In the genomic region with DNA sequence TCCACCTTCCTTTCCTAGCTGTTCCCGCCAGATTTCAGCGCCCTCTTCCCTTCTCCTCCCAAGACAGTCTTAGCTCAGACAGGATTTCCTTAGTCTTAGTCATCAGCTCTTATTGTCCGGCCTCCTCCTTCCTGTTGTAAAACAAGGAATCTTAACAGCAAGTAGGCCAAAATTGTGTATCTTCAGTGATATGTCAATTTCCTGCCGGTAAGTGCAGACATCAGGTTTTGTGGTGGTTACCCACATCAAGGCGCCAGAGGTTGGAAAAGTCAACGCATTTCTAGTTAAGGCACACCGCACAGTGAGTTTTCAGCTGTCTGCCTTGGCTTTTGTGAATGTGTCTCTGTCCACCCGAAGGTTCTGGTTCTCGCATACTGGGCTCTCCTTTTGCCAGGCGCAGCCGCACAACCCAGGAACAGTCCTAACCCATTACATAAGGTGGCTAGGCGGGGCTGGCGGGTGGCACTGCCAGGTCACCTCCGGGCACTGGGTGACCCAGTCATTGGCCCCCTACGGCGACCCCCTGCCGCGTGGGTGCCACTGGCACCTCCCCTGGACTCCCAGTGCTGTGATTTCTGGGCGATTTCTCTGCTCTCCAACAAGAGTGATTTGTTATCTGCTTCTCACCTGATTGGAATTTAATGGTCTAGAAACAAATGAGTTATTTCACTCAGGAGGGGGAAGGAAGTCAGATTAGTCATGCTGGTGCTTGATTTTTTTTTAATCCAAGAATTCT, we compare ENCODE assay signal across 10 cellular contexts. TPM values are rescaled to one million over a fixed set of nuclear protein-coding genes. Genes with fewer than 3 reads are reported as not detected.
DNase-seq lines count a peak whose midpoint lies in the region; ATAC-seq, FAIRE-seq and TF ChIP-seq lines count a peak whose summit lies in the region.
"Had no signal": no experiment of that assay in that cellular context is flagged by ENCODE, and none has a peak within 500 bp of the region (broad histone marks: within the 10 kb centered on the region; RNA-seq: fewer than 3 reads in every experiment).

No MANE protein-coding gene starts in this region.

- peaks cover 2 to 8% of the 10 kb centered on the region in 2 experiments for H3K36me3 ChIP-seq in keratinocyte (ENCODE audit: control insufficient read depth in 2 of 2, extremely low read depth in 1 of 2, insufficient read depth in 2 of 2, low read length in 2 of 2)
- peaks cover 0 to 29% (median 20%) of the 10 kb centered on the region in 5 donors for H3K36me3 ChIP-seq in subcutaneous abdominal adipose tissue (ENCODE audit: control insufficient read depth in 5 of 5, insufficient read depth in 5 of 5, low read length in 5 of 5)

- dilution Hi-C loops in keratinocyte (cut with MboI; ENCODE audit: extremely low pct_ligation_motif_present, low sequenced_read_pairs), result no loop called here

- POLR2A ChIA-PET in HEK293T (lab: Yijun Ruan, JAX), result no interaction called here

- H3K4me1 ChIP-seq in keratinocyte (ENCODE audit: control insufficient read depth, extremely low read depth, insufficient read depth, low read length), result peaks cover 26% of the 10 kb centered on the region
- H3K4me1 ChIP-seq in subcutaneous abdominal adipose tissue (ENCODE audit: control insufficient read depth in 5 of 5, insufficient read depth in 5 of 5, low read length in 5 of 5), result peaks cover 18 to 99% (median 76%) of the 10 kb centered on the region in 5 donors

- H3K9me3 ChIP-seq in keratinocyte (ENCODE audit: control insufficient read depth, low read depth, low read length), result no peaks in the 10 kb centered on the region
- no peaks in the 10 kb centered on the region for H3K9me3 ChIP-seq in subcutaneous abdominal adipose tissue (ENCODE audit: control insufficient read depth in 5 of 5, low read length in 5 of 5)

- H2AFZ ChIP-seq in keratinocyte (ENCODE audit: control insufficient read depth, low read length), result peak overlapping the region; percentile 33

- intact Hi-C loops in activated T-helper 1 cell treated with anti-CD3 and anti-CD28 coated beads, Interleukin-12 subunit alpha, Interleukin-12 subunit beta, Interleukin-2, Interleukin-4 antibody, amounts not matched to agents 30 ng/mL and 10 ng/mL and 1 ng/mL, durations not matched to agents 14 hours and 24 hours and 36 hours (cut with micrococcal nuclease), result no loop called here

- H3K4me1 Mint-ChIP-seq in activated T-helper 1 cell treated with anti-CD3 and anti-CD28 coated beads, Interleukin-12 subunit alpha, Interleukin-12 subunit beta, Interleukin-2, Interleukin-4 antibody, amounts not matched to agents 30 ng/mL and 10 ng/mL and 1 ng/mL, durations not matched to agents 14 hours and 24 hours and 36 hours (ENCODE audit: low read depth), result peaks cover 17% of the 10 kb centered on the region
- H3K4me1 Mint-ChIP-seq: memory B cell had no signal

- H3K27ac ChIP-seq in keratinocyte (ENCODE audit: control insufficient read depth, insufficient read depth, low read length), result peak overlapping the region; percentile 95
- H3K27ac ChIP-seq in subcutaneous abdominal adipose tissue (ENCODE audit: low read depth, low read length), result peak overlapping the region; percentile 90

- H3K27me3 Mint-ChIP-seq in activated T-helper 1 cell treated with anti-CD3 and anti-CD28 coated beads, Interleukin-12 subunit alpha, Interleukin-12 subunit beta, Interleukin-2, Interleukin-4 antibody, amounts not matched to agents 30 ng/mL and 10 ng/mL and 1 ng/mL, durations not matched to agents 14 hours and 24 hours and 36 hours (ENCODE audit: insufficient read depth), result peaks cover 48% of the 10 kb centered on the region

- peak; percentile 94 for FAIRE-seq in keratinocyte (lab: Jason Lieb, UNC)

- H3K27me3 ChIP-seq in keratinocyte (ENCODE audit: control insufficient read depth, extremely low read depth, insufficient read depth, low read length) (no peaks in the 10 kb centered on the region), subcutaneous abdominal adipose tissue (ENCODE audit: control insufficient read depth in 5 of 5, insufficient read depth in 4 of 5, low read length in 5 of 5) (no peaks in the 10 kb centered on the region)

- peak overlapping the region; percentile 2 for H3K4me3 Mint-ChIP-seq in activated T-helper 1 cell treated with anti-CD3 and anti-CD28 coated beads, Interleukin-12 subunit alpha, Interleukin-12 subunit beta, Interleukin-2, Interleukin-4 antibody, amounts not matched to agents 30 ng/mL and 10 ng/mL and 1 ng/mL, durations not matched to agents 14 hours and 24 hours and 36 hours
- H3K4me3 Mint-ChIP-seq: memory B cell; stimulated activated naive CD8-positive, alpha-beta T cell treated with anti-CD3 and anti-CD28 coated beads, Interleukin-15, Interleukin-2, amounts not matched to agents 100 ng/mL and 50 ng/mL, for 24 hours had no signal

- H3K4me2 ChIP-seq in keratinocyte (ENCODE audit: control insufficient read depth, extremely low read depth, insufficient read depth, low read depth, low read length), result peak overlapping the region; percentile 92

- H4K20me1 ChIP-seq in keratinocyte (ENCODE audit: control insufficient read depth, extremely low read depth, insufficient read depth, low read length), result no peaks in the 10 kb centered on the region

- no peak for TF ChIP-seq CTCF in keratinocyte (optimal IDR thresholded peaks at IDR 0.05 in 1 of 3, IDR thresholded peaks at IDR 0.05 in 1 of 3, conservative IDR thresholded peaks at IDR 0.05 in 1 of 3; ENCODE audit: extremely low read depth in 1 of 3, insufficient read depth in 2 of 3, low read length in 3 of 3)

- DNase-seq in activated CD4-positive, alpha-beta T cell treated with anti-CD3 and anti-CD28 coated beads for 48 hours, result peak; percentile 60
- DNase-seq in activated CD4-positive, alpha-beta T cell treated with anti-CD3 and anti-CD28 coated beads, Interleukin-2, amount 50 U/mL, for 4 hours, result no peak
- DNase-seq in activated T-helper 1 cell treated with anti-CD3 and anti-CD28 coated beads, Interleukin-12 subunit alpha, Interleukin-12 subunit beta, Interleukin-2, Interleukin-4 antibody, amounts not matched to agents 30 ng/mL and 10 ng/mL and 1 ng/mL, durations not matched to agents 14 hours and 24 hours and 36 hours (ENCODE audit: low spot score), result peak; percentile 23
- DNase-seq in keratinocyte (ENCODE audit: low read depth, low spot score) (no peak), HEK293T (ENCODE audit: extremely low spot score) (no peak), COLO668 (lab: John Stamatoyannopoulos, UW; ENCODE audit: unreplicated experiment) (no peak)

- H3K9me1 ChIP-seq in keratinocyte (ENCODE audit: control insufficient read depth, extremely low read depth, insufficient read depth, low read length), result no peaks in the 10 kb centered on the region

- H3K27ac Mint-ChIP-seq in activated T-helper 1 cell treated with anti-CD3 and anti-CD28 coated beads, Interleukin-12 subunit alpha, Interleukin-12 subunit beta, Interleukin-2, Interleukin-4 antibody, amounts not matched to agents 30 ng/mL and 10 ng/mL and 1 ng/mL, durations not matched to agents 14 hours and 24 hours and 36 hours, result no peak overlapping the region
- H3K27ac Mint-ChIP-seq: memory B cell; stimulated activated naive CD8-positive, alpha-beta T cell treated with anti-CD3 and anti-CD28 coated beads, Interleukin-15, Interleukin-2, amounts not matched to agents 100 ng/mL and 50 ng/mL, for 24 hours had no signal

- H3K4me3 ChIP-seq in keratinocyte (ENCODE audit: control insufficient read depth in 2 of 3, extremely low read depth in 1 of 3, insufficient read depth in 2 of 3, low read depth in 1 of 3, low read length in 3 of 3) (peak overlapping the region; percentile 19 to 58 (median 56)), subcutaneous abdominal adipose tissue (ENCODE audit: low read depth in 1 of 5, low read length in 5 of 5) (peak overlapping the region in 2 of 5 donors; percentile 16 to 49)

- H3K9ac ChIP-seq in keratinocyte (ENCODE audit: control insufficient read depth, extremely low read depth, insufficient read depth, low read length) (peak overlapping the region; percentile 64), subcutaneous abdominal adipose tissue (ENCODE audit: low read length in 5 of 5) (peak overlapping the region in 4 of 5 donors; percentile 4 to 64 (median 50))

- no peaks in the 10 kb centered on the region for H3K36me3 Mint-ChIP-seq in activated T-helper 1 cell treated with anti-CD3 and anti-CD28 coated beads, Interleukin-12 subunit alpha, Interleukin-12 subunit beta, Interleukin-2, Interleukin-4 antibody, amounts not matched to agents 30 ng/mL and 10 ng/mL and 1 ng/mL, durations not matched to agents 14 hours and 24 hours and 36 hours (ENCODE audit: low read depth)
- H3K36me3 Mint-ChIP-seq: memory B cell had no signal

- peaks cover 74% of the 10 kb centered on the region for H3K79me2 ChIP-seq in keratinocyte (ENCODE audit: control insufficient read depth, insufficient read depth, low read length)

- H3K9me3 Mint-ChIP-seq in activated T-helper 1 cell treated with anti-CD3 and anti-CD28 coated beads, Interleukin-12 subunit alpha, Interleukin-12 subunit beta, Interleukin-2, Interleukin-4 antibody, amounts not matched to agents 30 ng/mL and 10 ng/mL and 1 ng/mL, durations not matched to agents 14 hours and 24 hours and 36 hours, result peaks cover 4% of the 10 kb centered on the region
- H3K9me3 Mint-ChIP-seq: stimulated activated naive CD8-positive, alpha-beta T cell treated with anti-CD3 and anti-CD28 coated beads, Interleukin-15, Interleukin-2, amounts not matched to agents 100 ng/mL and 50 ng/mL, for 24 hours had no signal

- CTCF ChIA-PET in HEK293T (lab: Yijun Ruan, JAX), result no interaction called here

- no peak for ATAC-seq in GM21723 (IDR thresholded peaks at IDR 0.05; ENCODE audit: unreplicated experiment)

RNA-seq across cellular contexts. Expression of gene COL4A2, which starts 12.9 kb away (rescaled TPM):
- total RNA-seq in activated T-helper 1 cell treated with anti-CD3 and anti-CD28 coated beads, Interleukin-12 subunit alpha, Interleukin-12 subunit beta, Interleukin-2, Interleukin-4 antibody, amounts not matched to agents 30 ng/mL and 10 ng/mL and 1 ng/mL, durations not matched to agents 14 hours and 24 hours and 36 hours, result 0.10 TPM in 1 of 2 replicates, not detected in the other
- 30.7 to 64.2 TPM (median 31.1 TPM) in 3 replicates for polyA plus RNA-seq in keratinocyte
- polyA plus RNA-seq in keratinocyte (2011; ENCODE audit: low read depth), result 2.4 TPM
- 5.3 and 11.3 TPM in 2 replicates for polyA plus RNA-seq in keratinocyte (2011; cell fraction: cytosol; rRNA removed)
- 78.0 and 99.9 TPM in 2 replicates for polyA plus RNA-seq in keratinocyte (2011; cell fraction: nucleus; rRNA removed)
- 6.3 and 80.3 TPM in 2 replicates for polyA plus RNA-seq in keratinocyte (2012; ENCODE audit: low replicate concordance)
- 69.8 to 191 TPM (median 82.0 TPM) in 3 replicates for polyA minus RNA-seq in keratinocyte
- polyA minus RNA-seq in keratinocyte (2011; cell fraction: cytosol; rRNA and poly(A)+ RNA removed), result 38.8 TPM
- polyA minus RNA-seq in keratinocyte (2011; cell fraction: nucleus; rRNA and poly(A)+ RNA removed), result 150 and 169 TPM in 2 replicates

RNA-seq across cellular contexts. Expression of gene COL4A1, which starts 13.0 kb away (rescaled TPM):
- total RNA-seq in activated T-helper 1 cell treated with anti-CD3 and anti-CD28 coated beads, Interleukin-12 subunit alpha, Interleukin-12 subunit beta, Interleukin-2, Interleukin-4 antibody, amounts not matched to agents 30 ng/mL and 10 ng/mL and 1 ng/mL, durations not matched to agents 14 hours and 24 hours and 36 hours, result not detected in 2 replicates
- polyA plus RNA-seq in keratinocyte, result 14.5 to 30.3 TPM (median 22.3 TPM) in 3 replicates
- polyA plus RNA-seq in keratinocyte (2011; ENCODE audit: low read depth), result 1.3 TPM
- 4.7 and 5.4 TPM in 2 replicates for polyA plus RNA-seq in keratinocyte (2011; cell fraction: cytosol; rRNA removed)
- 40.7 and 46.5 TPM in 2 replicates for polyA plus RNA-seq in keratinocyte (2011; cell fraction: nucleus; rRNA removed)
- 2.0 and 35.6 TPM in 2 replicates for polyA plus RNA-seq in keratinocyte (2012; ENCODE audit: low replicate concordance)
- 39.4 to 56.2 TPM (median 43.0 TPM) in 3 replicates for polyA minus RNA-seq in keratinocyte
- polyA minus RNA-seq in keratinocyte (2011; cell fraction: cytosol; rRNA and poly(A)+ RNA removed), result 12.3 TPM
- 57.2 and 70.4 TPM in 2 replicates for polyA minus RNA-seq in keratinocyte (2011; cell fraction: nucleus; rRNA and poly(A)+ RNA removed)

Comparison
In these comparisons a context has a peak if more than half of its experiments do, and no peak if none do; other contexts are left out.
1. DNase-seq: peak in activated CD4-positive, alpha-beta T cell treated with anti-CD3 and anti-CD28 coated beads for 48 hours (single experiment) and activated T-helper 1 cell treated with anti-CD3 and anti-CD28 coated beads, Interleukin-12 subunit alpha, Interleukin-12 subunit beta, Interleukin-2, Interleukin-4 antibody, amounts not matched to agents 30 ng/mL and 10 ng/mL and 1 ng/mL, durations not matched to agents 14 hours and 24 hours and 36 hours (single experiment); none in activated CD4-positive, alpha-beta T cell treated with anti-CD3 and anti-CD28 coated beads, Interleukin-2, amount 50 U/mL, for 4 hours (0 of 2), keratinocyte (single experiment), HEK293T (single experiment) and COLO668 (single experiment).